Comparison of ENCODE assay signal across 9 cellular contexts in the genomic region with DNA sequence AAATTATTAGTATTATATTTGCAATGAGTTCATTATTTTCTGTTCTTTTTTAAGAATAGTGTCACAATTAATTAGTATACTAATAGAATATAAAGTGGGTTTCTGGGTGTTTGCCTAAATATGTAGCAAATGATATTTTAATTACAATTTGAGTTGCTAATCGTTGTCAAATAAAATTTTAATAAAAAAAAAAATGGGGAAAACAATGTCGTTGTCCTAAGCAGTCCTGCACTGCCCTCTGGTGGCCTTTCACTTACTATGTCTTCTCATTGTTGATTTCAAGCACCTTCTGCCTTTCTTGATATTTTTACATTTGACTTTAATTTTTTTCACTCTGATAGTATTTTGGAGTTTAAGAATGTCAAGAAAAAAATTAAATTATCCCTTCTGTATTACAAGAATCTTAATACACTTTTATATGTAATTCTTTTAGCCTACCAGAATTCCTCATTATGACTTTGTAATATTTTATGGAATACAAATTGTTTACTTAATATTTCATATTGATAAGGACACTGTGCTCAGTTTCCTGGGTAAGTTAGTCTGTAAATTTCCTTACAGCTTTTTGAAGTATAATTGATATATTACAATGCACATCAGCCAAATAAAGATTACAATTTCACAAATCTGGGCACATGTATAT.
DNase-seq lines count a peak whose midpoint lies in the region; ATAC-seq, FAIRE-seq and TF ChIP-seq lines count a peak whose summit lies in the region.
"Had no signal": no experiment of that assay in that cellular context is flagged by ENCODE, and none has a peak within 500 bp of the region (broad histone marks: within the 10 kb centered on the region; RNA-seq: fewer than 3 reads in every experiment).

No MANE protein-coding gene starts in this region.

- 1 to 6% methylated on average over 2 of the region's 2 CpGs for WGBS in pancreas, 2 donors

- FAIRE-seq in D721Med (lab: Jason Lieb, UNC) (no peak), endothelial cell of umbilical vein (lab: Jason Lieb, UNC) (peak; percentile 67), pancreas (lab: Jason Lieb, UNC) (peak; percentile 92), GM19239 (lab: Jason Lieb, UNC) (no peak)

- H3K27ac ChIP-seq in endothelial cell of umbilical vein (ENCODE audit: insufficient read depth, low read depth, low read length) (no peak overlapping the region), pancreas (no peak overlapping the region)
- H3K27ac ChIP-seq: SJSA1 had no signal

- no peaks in the 10 kb centered on the region for H3K79me2 ChIP-seq in endothelial cell of umbilical vein (ENCODE audit: control insufficient read depth, insufficient read depth, low read length)

- BruUV-seq in endothelial cell of umbilical vein (replicated peaks; lab: Mats Ljungman, UMichigan), result no TSS peak

- ATAC-seq in pancreas, result peak in 3 of 4 donors; percentile 52 to 66 (median 59)
- ATAC-seq in HG02763 (IDR thresholded peaks at IDR 0.05; ENCODE audit: unreplicated experiment), result no peak

- no peak for TF ChIP-seq POLR2A in endothelial cell of umbilical vein (IDR thresholded peaks at IDR 0.05; ENCODE audit: low read depth, low read length)

- POLR2A ChIA-PET in HEK293T (lab: Yijun Ruan, JAX) (no interaction called here), endothelial cell of umbilical vein (lab: Charles Lee) (no interaction called here)

- no peaks in the 10 kb centered on the region for H3K9me1 ChIP-seq in endothelial cell of umbilical vein (replicated peaks; ENCODE audit: control insufficient read depth, extremely low read depth, insufficient read depth, low read length)

- H3K4me1 ChIP-seq in endothelial cell of umbilical vein (ENCODE audit: control insufficient read depth, extremely low read depth, insufficient read depth, low read length) (no peaks in the 10 kb centered on the region), pancreas (no peaks in the 10 kb centered on the region)
- H3K4me1 ChIP-seq: SJSA1 had no signal

- H4K20me1 ChIP-seq in endothelial cell of umbilical vein (replicated peaks; ENCODE audit: control insufficient read depth, extremely low read depth, insufficient read depth, low read length), result no peaks in the 10 kb centered on the region

- H3K4me3 ChIP-seq in endothelial cell of umbilical vein (replicated peaks in 1 of 3; ENCODE audit: insufficient read depth in 1 of 3, low read depth in 1 of 3, low read length in 3 of 3) (no peak overlapping the region), pancreas (no peak overlapping the region)
- H3K4me3 ChIP-seq: SJSA1 had no signal

- H3K4me2 ChIP-seq in endothelial cell of umbilical vein (ENCODE audit: insufficient read depth, low read length), result no peak overlapping the region

- no peak for DNase-seq in D721Med (ENCODE audit: insufficient read length, low spot score)
- no peak for DNase-seq in HEK293T (ENCODE audit: extremely low spot score)
- DNase-seq in RPMI7951 (ENCODE audit: low read depth), result peak; percentile 42
- peak; percentile 24 for DNase-seq in endothelial cell of umbilical vein (ENCODE audit: low read depth, low spot score)
- DNase-seq in pancreas, result peak in 3 of 6 donors; percentile 37 to 39 (median 38)
- DNase-seq in GM19239 (ENCODE audit: insufficient read length, low spot score), result no peak
- no peak for DNase-seq in HuH-7 (ENCODE audit: low spot score)

- H3K27me3 ChIP-seq in endothelial cell of umbilical vein (ENCODE audit: control insufficient read depth in 2 of 2, insufficient read depth in 2 of 2, low read length in 2 of 2) (no peaks in the 10 kb centered on the region), pancreas (no peaks in the 10 kb centered on the region)
- H3K27me3 ChIP-seq: SJSA1 had no signal

- TF ChIP-seq CTCF in D721Med (IDR thresholded peaks at IDR 0.05; ENCODE audit: insufficient read depth, missing control alignments), result peak; percentile 85
- peak; percentile 49 to 54 for TF ChIP-seq CTCF in endothelial cell of umbilical vein (IDR thresholded peaks at IDR 0.05; ENCODE audit: extremely low read depth in 1 of 2, insufficient read depth in 1 of 2, low read depth in 1 of 2, low read length in 2 of 2)
- peak; percentile 37 to 74 (median 55) for TF ChIP-seq CTCF in pancreas (IDR thresholded peaks at IDR 0.05)

- intact Hi-C loops in endothelial cell of umbilical vein (cut with micrococcal nuclease), result loop anchor here (1.0 kb wide), 1 partner anchor 36 kb away; no protein-coding TSS in a partner anchor
- intact Hi-C loops in pancreas (cut with DNase I), result no loop called here

- H2AFZ ChIP-seq in endothelial cell of umbilical vein (ENCODE audit: low read depth, low read length), result no peak overlapping the region

- H3K9me3 ChIP-seq in endothelial cell of umbilical vein (replicated peaks; ENCODE audit: control insufficient read depth, insufficient read depth, low read length) (no peaks in the 10 kb centered on the region), pancreas (no peaks in the 10 kb centered on the region)
- H3K9me3 ChIP-seq: SJSA1 had no signal

- dilution Hi-C loops in endothelial cell of umbilical vein (cut with MboI; ENCODE audit: extremely low pct_ligation_motif_present, low sequenced_read_pairs), result no loop called here

- CTCF ChIA-PET in HEK293T (lab: Yijun Ruan, JAX), result interaction anchor here (0.7 to 2.7 kb wide), 6 partner anchors 9 to 63 kb away, joined by 3 to 13 read pairs (median 3); no protein-coding TSS in a partner anchor
- CTCF ChIA-PET in endothelial cell of umbilical vein (lab: Charles Lee), result interaction anchor here (1.3 kb wide), 1 partner anchor 18 kb away, joined by 3 read pairs; no protein-coding TSS in a partner anchor

- H3K9ac ChIP-seq in endothelial cell of umbilical vein (replicated peaks; ENCODE audit: extremely low read depth, insufficient read depth, low read length), result no peak overlapping the region

- H3K36me3 ChIP-seq in endothelial cell of umbilical vein (ENCODE audit: control insufficient read depth in 2 of 2, extremely low read depth in 1 of 2, insufficient read depth in 2 of 2, low read length in 2 of 2) (no peaks in the 10 kb centered on the region), pancreas (no peaks in the 10 kb centered on the region)
- H3K36me3 ChIP-seq: SJSA1 had no signal

TF ChIP-seq in HEK293T, 16 proteins besides CTCF, POLR2A, EP300 and RAD21:
- TF ChIP-seq ZNF384 (IDR thresholded peaks at IDR 0.05) (peak; percentile 85), SP1 (IDR thresholded peaks at IDR 0.05) (no peak)

TF ChIP-seq in endothelial cell of umbilical vein, 7 proteins besides CTCF, POLR2A, EP300 and RAD21:
- no peak for TF ChIP-seq MYC (IDR thresholded peaks at IDR 0.05; ENCODE audit: low read depth, low read length)
- no peak for TF ChIP-seq FOS (IDR thresholded peaks at IDR 0.05; ENCODE audit: borderline replicate concordance, insufficient read depth, low read length)
- no peak for TF ChIP-seq POLR2AphosphoS5 (IDR thresholded peaks at IDR 0.05; ENCODE audit: insufficient read depth, low read depth, low read length)
- no peak for TF ChIP-seq GATA2 (IDR thresholded peaks at IDR 0.05; ENCODE audit: insufficient read depth, insufficient read length, low read depth, low read length)
- no peak for TF ChIP-seq EZH2 (IDR thresholded peaks at IDR 0.05; ENCODE audit: borderline replicate concordance, low read depth, low read length, severe bottlenecking)
- TF ChIP-seq JUN (IDR thresholded peaks at IDR 0.05; ENCODE audit: borderline replicate concordance, insufficient read depth, insufficient read length, low read depth), result no peak
- TF ChIP-seq, protein P1, sequence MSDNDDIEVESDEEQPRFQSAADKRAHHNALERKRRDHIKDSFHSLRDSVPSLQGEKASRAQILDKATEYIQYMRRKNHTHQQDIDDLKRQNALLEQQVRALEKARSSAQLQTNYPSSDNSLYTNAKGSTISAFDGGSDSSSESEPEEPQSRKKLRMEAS (IDR thresholded peaks at IDR 0.05; ENCODE audit: insufficient read depth, insufficient read length), result no peak

Comparison
In these comparisons a context has a peak if more than half of its experiments do, and no peak if none do; other contexts are left out.
1. DNase-seq: peak in RPMI7951 (single experiment) and endothelial cell of umbilical vein (single experiment); none in D721Med (single experiment), HEK293T (single experiment), GM19239 (single experiment) and HuH-7 (single experiment).
2. Peak in every context shown above with its lines, with median percentiles within 50 percentile points of each other: CTCF ChIP-seq.